8 cellular contexts compared by ENCODE assay signal in genomic region chr19:45771331-45771933, GRCh38. TPM values are rescaled to one million over a fixed set of nuclear protein-coding genes. Genes with fewer than 3 reads are reported as not detected.
DNase-seq lines count a peak whose midpoint lies in the region; ATAC-seq lines count a peak whose summit lies in the region.

No MANE protein-coding gene starts in this region.

- no peaks in the 10 kb centered on the region for H3K27me3 ChIP-seq in right cardiac atrium (ENCODE audit: control insufficient read depth, insufficient read depth)

- peak overlapping the region; percentile 78; the same call in 1 of the 2 replicates for H3K4me3 ChIP-seq in SK-N-MC
- no peak overlapping the region for H3K4me3 ChIP-seq in right cardiac atrium (ENCODE audit: low read length)

- H3K4me1 ChIP-seq in right cardiac atrium (ENCODE audit: control insufficient read depth, insufficient read depth, low read length) = no peaks in the 10 kb centered on the region

- ATAC-seq in right cardiac atrium = no peak
- ATAC-seq in HG03460 (IDR thresholded peaks at IDR 0.05; ENCODE audit: unreplicated experiment) = no peak
- ATAC-seq in HG03457 (IDR thresholded peaks at IDR 0.05; ENCODE audit: unreplicated experiment) = no peak
- ATAC-seq in GM18907 (IDR thresholded peaks at IDR 0.05; ENCODE audit: unreplicated experiment) = no peak

- 84% methylated on average over 46 of the region's 46 CpGs for WGBS in right cardiac atrium

- DNase-seq in DMS53 treated with DMSO at 0.1 percent for 48 hours (lab: John Stamatoyannopoulos, UW; ENCODE audit: unreplicated experiment) (peak; percentile 58), SK-N-MC (ENCODE audit: low read depth, low spot score) (no peak), right cardiac atrium (peak in 2 of 3 donors; percentile 75 to 77), retina (peak; percentile 27), putamen (ENCODE audit: low spot score) (no peak)

- intact Hi-C loops in right cardiac atrium (cut with DNase I) = no loop called here

- H3K27ac ChIP-seq in SK-N-MC (no peak overlapping the region), right cardiac atrium (ENCODE audit: low read length) (peak overlapping the region; percentile 86)

- no peak overlapping the region for H3K9ac ChIP-seq in SK-N-MC (ENCODE audit: insufficient read length)

- H3K9me3 ChIP-seq in SK-N-MC (ENCODE audit: low read depth, low read length) = no peaks in the 10 kb centered on the region
- H3K9me3 ChIP-seq in right cardiac atrium (ENCODE audit: control insufficient read depth, low read length) = no peaks in the 10 kb centered on the region

- H3K36me3 ChIP-seq in SK-N-MC (ENCODE audit: insufficient read depth, low read length) = no peaks in the 10 kb centered on the region

RNA-seq across cellular contexts. Expression of gene SIX5, which starts 2.4 kb away (rescaled TPM):
- total RNA-seq in right cardiac atrium = 10 to 100 TPM; 15.8 to 33.2 (median 24.1) TPM
- 19.4 TPM for polyA plus RNA-seq in right cardiac atrium

RNA-seq across cellular contexts. Expression of gene DMPK, which starts 10.9 kb away (rescaled TPM):
- 100 to 1,000 TPM; 220 to 304 (median 288) TPM for total RNA-seq in right cardiac atrium
- polyA plus RNA-seq in right cardiac atrium = 395 TPM

RNA-seq across cellular contexts. Expression of gene DMWD, which starts 21.2 kb away (rescaled TPM):
- total RNA-seq in right cardiac atrium = 10 to 100 TPM; 72.2 to 87.1 (median 76.6) TPM
- polyA plus RNA-seq in right cardiac atrium = 50.2 TPM

RNA-seq across cellular contexts. Expression of gene MEIOSIN, which starts 38.2 kb away (rescaled TPM):
- total RNA-seq in right cardiac atrium = under 1 TPM; 0.15 to 0.76 (median 0.30) TPM
- polyA plus RNA-seq in right cardiac atrium = 0.41 TPM

RNA-seq across cellular contexts. Expression of gene FBXO46, which starts 40.7 kb away (rescaled TPM):
- 10 to 100 TPM; 11.4 to 13.2 (median 12.6) TPM for total RNA-seq in right cardiac atrium
- polyA plus RNA-seq in right cardiac atrium = 9.4 TPM

Comparison
In these comparisons a context has a peak if more than half of its experiments do, and no peak if none do; other contexts are left out.
1. DNase-seq: peak in DMS53 treated with DMSO at 0.1 percent for 48 hours (single experiment), right cardiac atrium (2 of 3) and retina (single experiment); none in SK-N-MC (single experiment) and putamen (single experiment).